9 cellular contexts compared by ENCODE assay signal in the genomic region with DNA sequence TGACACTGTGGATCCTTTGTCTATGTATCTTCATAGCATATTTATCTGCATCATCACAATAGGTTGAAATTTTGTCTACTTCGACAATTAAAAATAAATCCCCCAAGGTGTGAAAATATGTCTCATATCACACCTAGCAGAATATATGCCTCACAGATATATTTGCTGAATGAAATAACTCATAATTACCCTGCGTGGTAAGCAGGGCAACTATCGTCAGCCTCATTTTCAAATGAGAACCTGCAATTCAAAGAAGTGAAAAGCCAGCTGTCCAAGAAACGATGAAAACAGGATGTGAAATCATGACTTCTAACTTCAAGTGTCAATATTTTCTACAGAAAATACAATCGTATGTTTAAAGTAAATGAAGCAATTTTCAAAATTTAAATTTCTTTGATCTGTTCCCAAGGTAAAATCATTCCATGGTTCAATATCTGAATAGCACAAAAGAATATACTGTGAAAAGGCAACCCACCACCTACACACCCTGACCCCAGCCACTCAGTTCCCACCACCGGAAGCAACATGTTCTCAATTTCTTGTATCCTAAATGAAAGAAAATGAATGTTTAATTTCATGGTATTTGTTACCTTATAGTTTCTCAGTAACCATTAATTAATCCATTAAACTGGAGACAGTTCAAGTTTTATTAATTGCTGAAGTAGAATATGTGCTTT. TPM values are rescaled to one million over a fixed set of nuclear protein-coding genes. Genes with fewer than 3 reads are reported as not detected.
DNase-seq lines count a peak whose midpoint lies in the region; ATAC-seq and TF ChIP-seq lines count a peak whose summit lies in the region.
"Had no signal": no experiment of that assay in that cellular context is flagged by ENCODE, and none has a peak within 500 bp of the region (broad histone marks: within the 10 kb centered on the region; RNA-seq: fewer than 3 reads in every experiment).

No MANE protein-coding gene starts in this region.

- peak; percentile 56 for ATAC-seq in GM19467 (IDR thresholded peaks at IDR 0.05; ENCODE audit: unreplicated experiment)
- ATAC-seq in HG03064 (IDR thresholded peaks at IDR 0.05; ENCODE audit: low read depth, unreplicated experiment), result peak; percentile 74
- peak; percentile 85 for ATAC-seq in activated T-helper 17 cell treated with anti-CD3 and anti-CD28 coated beads, Interleukin-2, amount 50 U/mL, for 72 hours (replicated peaks)
- no peak for ATAC-seq in HG03469 (IDR thresholded peaks at IDR 0.05; ENCODE audit: unreplicated experiment)

- H3K36me3 Mint-ChIP-seq in activated T-helper 17 cell treated with anti-CD3 and anti-CD28 coated beads, Interleukin-2, amount 50 U/mL, for 72 hours (ENCODE audit: low read depth), result no peaks in the 10 kb centered on the region

- H3K36me3 ChIP-seq in Karpas-422 (ENCODE audit: insufficient read depth, low read length), result peaks cover 4% of the 10 kb centered on the region; the same call in 1 of the 2 replicates

- POLR2A ChIA-PET in HEK293T (lab: Yijun Ruan, JAX), result interaction anchor here (1.0 kb wide), 1 partner anchor 38 kb away, joined by 3 read pairs; no protein-coding TSS in a partner anchor

- in situ Hi-C loops in GM13977 (cut with MboI; ENCODE audit: low pct_unique_long_range_greater_than_20kb, low sequenced_read_pairs, unreplicated experiment), result no loop called here

- H3K9ac ChIP-seq in Karpas-422 (ENCODE audit: low read length), result no peak overlapping the region

- peak overlapping the region; percentile 92 for H3K27ac Mint-ChIP-seq in activated T-helper 17 cell treated with anti-CD3 and anti-CD28 coated beads, Interleukin-2, amount 50 U/mL, for 72 hours

- H3K9me3 Mint-ChIP-seq in activated T-helper 17 cell treated with anti-CD3 and anti-CD28 coated beads, Interleukin-2, amount 50 U/mL, for 72 hours, result no peaks in the 10 kb centered on the region

- peaks cover 17% of the 10 kb centered on the region for H3K4me1 ChIP-seq in Karpas-422 (ENCODE audit: low read length)
- H3K4me1 ChIP-seq: Caco-2 had no signal

- CTCF ChIA-PET in HEK293T (lab: Yijun Ruan, JAX), result no interaction called here

- peak overlapping the region; percentile 56 for H3K4me3 Mint-ChIP-seq in activated T-helper 17 cell treated with anti-CD3 and anti-CD28 coated beads, Interleukin-2, amount 50 U/mL, for 72 hours

- H3K79me2 ChIP-seq in Karpas-422 (ENCODE audit: low read length), result peaks cover 98% of the 10 kb centered on the region

- H3K4me1 Mint-ChIP-seq in activated T-helper 17 cell treated with anti-CD3 and anti-CD28 coated beads, Interleukin-2, amount 50 U/mL, for 72 hours, result peaks cover 16% of the 10 kb centered on the region

- no peak overlapping the region for H3K4me3 ChIP-seq in Karpas-422 (ENCODE audit: low read length)

- H3K27me3 ChIP-seq in Karpas-422 (ENCODE audit: low read length), result no peaks in the 10 kb centered on the region

- DNase-seq in GM13977 (ENCODE audit: low spot score) (peak; percentile 43), HEK293T (ENCODE audit: extremely low spot score) (no peak), Karpas-422 (no peak), inferior parietal cortex (ENCODE audit: extremely low spot score) (no peak)
- DNase-seq: Caco-2 had no signal

- no peak for TF ChIP-seq CTCF in GM13977 (IDR thresholded peaks at IDR 0.05; ENCODE audit: extremely low read depth, insufficient read depth, missing control alignments)

- H3K9me3 ChIP-seq in Karpas-422 (ENCODE audit: low read length), result no peaks in the 10 kb centered on the region
- H3K9me3 ChIP-seq: Caco-2 had no signal

- H3K27me3 Mint-ChIP-seq in activated T-helper 17 cell treated with anti-CD3 and anti-CD28 coated beads, Interleukin-2, amount 50 U/mL, for 72 hours, result no peaks in the 10 kb centered on the region

- no peaks in the 10 kb centered on the region for H3K9me2 ChIP-seq in Karpas-422 (replicated peaks; ENCODE audit: insufficient read depth, low read length)

- H3K4me2 ChIP-seq in Karpas-422 (ENCODE audit: low read depth, low read length, poor library complexity, severe bottlenecking), result no peak overlapping the region

- H3K27ac ChIP-seq in Karpas-422 (ENCODE audit: low read length), result no peak overlapping the region

- peaks cover 4% of the 10 kb centered on the region; the same call in 1 of the 2 replicates for H4K20me1 ChIP-seq in Karpas-422 (ENCODE audit: insufficient read depth, low read depth, low read length)

- no peak overlapping the region for H2AFZ ChIP-seq in Karpas-422 (ENCODE audit: low read length)

TF ChIP-seq in HEK293T, 16 proteins besides CTCF, POLR2A, EP300 and RAD21:
- TF ChIP-seq TARDBP (IDR thresholded peaks at IDR 0.05) (no peak), HDGF (IDR thresholded peaks at IDR 0.05; ENCODE audit: borderline replicate concordance) (no peak)

RNA-seq across cellular contexts. Expression of gene TBCA, which starts 57.1 kb away (rescaled TPM):
- 100 to 1,000 TPM; 116 to 195 TPM for total RNA-seq in activated T-helper 17 cell treated with anti-CD3 and anti-CD28 coated beads, Interleukin-2, amount 50 U/mL, for 72 hours
- 324 and 442 TPM in 2 replicates for total RNA-seq in Karpas-422 (2014; rRNA removed; shearing (Covaris generic); ENCODE audit: low replicate concordance)
